In the genomic region with DNA sequence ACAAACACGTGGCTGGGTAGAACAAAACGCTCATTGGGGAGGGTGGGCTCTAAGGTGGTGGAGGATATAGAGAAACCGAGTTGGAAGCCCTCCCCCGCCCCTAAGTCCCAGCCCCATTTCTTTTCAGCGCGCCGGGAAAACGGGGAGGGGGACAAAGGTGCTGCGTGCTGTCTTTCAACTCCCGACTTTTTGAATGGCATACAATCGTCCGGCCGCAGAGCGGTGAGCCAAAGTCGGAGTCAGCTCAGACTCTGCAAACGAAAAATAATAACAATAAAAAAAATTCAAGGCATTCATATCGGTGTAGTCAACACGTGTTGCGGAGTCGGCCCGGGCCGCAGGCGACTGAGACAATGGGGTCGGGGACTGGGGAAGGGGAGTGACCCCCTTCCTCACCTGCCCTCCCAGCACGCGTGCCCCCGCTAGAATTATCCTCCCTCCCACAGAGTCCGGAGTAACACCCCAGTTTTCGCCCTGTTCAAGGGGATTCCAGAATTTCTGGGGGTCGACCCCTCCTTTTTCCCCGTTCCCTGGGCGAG, we compare ENCODE assay signal across 10 cellular contexts. TPM values are rescaled to one million over a fixed set of nuclear protein-coding genes. Genes with fewer than 3 reads are reported as not detected.
DNase-seq lines count a peak whose midpoint lies in the region; ATAC-seq, FAIRE-seq and TF ChIP-seq lines count a peak whose summit lies in the region.
"Had no signal": no experiment of that assay in that cellular context is flagged by ENCODE, and none has a peak within 500 bp of the region (broad histone marks: within the 10 kb centered on the region; RNA-seq: fewer than 3 reads in every experiment).

No MANE protein-coding gene starts in this region.

- peak overlapping the region; percentile 97 for H3K4me3 ChIP-seq in mesodermal cell (ENCODE audit: extremely low read depth, insufficient read depth, low read length, poor library complexity, severe bottlenecking)
- no peak overlapping the region for H3K4me3 ChIP-seq in kidney (ENCODE audit: low read length in 2 of 2)

- no peak for ATAC-seq in CD4-positive, alpha-beta T cell (ENCODE audit: poor library complexity)
- no peak for ATAC-seq in GM19467 (IDR thresholded peaks at IDR 0.05; ENCODE audit: unreplicated experiment)
- ATAC-seq in foreskin keratinocyte = no peak

- 0% methylated on average over 12 to 19 of the region's 32 CpGs for WGBS in mesodermal cell (ENCODE audit: insufficient coverage in 2 of 2), 2 experiments

- no peak for FAIRE-seq in kidney (lab: Jason Lieb, UNC)

- H3K27ac Mint-ChIP-seq in CD4-positive, alpha-beta T cell = no peak overlapping the region
- H3K27ac Mint-ChIP-seq in activated naive CD8-positive, alpha-beta T cell treated with anti-CD3 and anti-CD28 coated beads for 36 hours = no peak overlapping the region
- H3K27ac Mint-ChIP-seq: dendritic cell treated with granulocyte-macrophage colony-stimulating factor and Interleukin-4, amounts not matched to agents 40 ng/mL and 50 ng/mL, for 4 days had no signal

- H3K36me3 Mint-ChIP-seq in CD4-positive, alpha-beta T cell (ENCODE audit: low read depth) = no peaks in the 10 kb centered on the region
- no peaks in the 10 kb centered on the region for H3K36me3 Mint-ChIP-seq in activated naive CD8-positive, alpha-beta T cell treated with anti-CD3 and anti-CD28 coated beads for 36 hours

- DNase-seq in CD4-positive, alpha-beta T cell = no peak
- peak; percentile 31 for DNase-seq in HK-2 (ENCODE audit: unreplicated experiment)
- DNase-seq in activated naive CD8-positive, alpha-beta T cell treated with anti-CD3 and anti-CD28 coated beads for 36 hours = no peak
- DNase-seq in kidney = no peak
- DNase-seq in UCSD-AML1 (lab: John Stamatoyannopoulos, UW; ENCODE audit: unreplicated experiment) = no peak
- DNase-seq in foreskin keratinocyte = no peak

- no peaks in the 10 kb centered on the region for H3K9me3 Mint-ChIP-seq in CD4-positive, alpha-beta T cell
- H3K9me3 Mint-ChIP-seq in activated naive CD8-positive, alpha-beta T cell treated with anti-CD3 and anti-CD28 coated beads for 36 hours = peaks cover 3% of the 10 kb centered on the region
- H3K9me3 Mint-ChIP-seq: dendritic cell treated with granulocyte-macrophage colony-stimulating factor and Interleukin-4, amounts not matched to agents 40 ng/mL and 50 ng/mL, for 4 days had no signal

- H3K9me3 ChIP-seq in CD4-positive, alpha-beta T cell (ENCODE audit: control insufficient read depth, low read length) = no peaks in the 10 kb centered on the region
- H3K9me3 ChIP-seq in mesodermal cell (ENCODE audit: control insufficient read depth, low read length) = no peaks in the 10 kb centered on the region
- no peaks in the 10 kb centered on the region for H3K9me3 ChIP-seq in kidney (ENCODE audit: control insufficient read depth in 1 of 2, low read length in 2 of 2)
- H3K9me3 ChIP-seq: neutrophil had no signal

- no peak overlapping the region for H3K9ac ChIP-seq in kidney (ENCODE audit: low read length in 2 of 2)

- no peak overlapping the region for H3K27ac ChIP-seq in CD4-positive, alpha-beta T cell (ENCODE audit: low read depth, low read length)
- H3K27ac ChIP-seq in mesodermal cell (ENCODE audit: low read depth, low read length, severe bottlenecking) (peak overlapping the region; percentile 98), kidney (ENCODE audit: low read depth in 2 of 2, low read length in 2 of 2) (no peak overlapping the region), foreskin keratinocyte (no peak overlapping the region)
- H3K27ac ChIP-seq: neutrophil had no signal

- H3K4me3 Mint-ChIP-seq in CD4-positive, alpha-beta T cell = peak overlapping the region; percentile 60
- H3K4me3 Mint-ChIP-seq in activated naive CD8-positive, alpha-beta T cell treated with anti-CD3 and anti-CD28 coated beads for 36 hours = peak overlapping the region; percentile 2

- peaks cover 26% of the 10 kb centered on the region for H3K4me1 ChIP-seq in mesodermal cell (ENCODE audit: control insufficient read depth, insufficient read depth, low read length, poor library complexity, severe bottlenecking)
- peaks cover 0 to 5% of the 10 kb centered on the region in 2 donors for H3K4me1 ChIP-seq in kidney (ENCODE audit: control insufficient read depth in 1 of 2, insufficient read depth in 1 of 2, low read depth in 1 of 2, low read length in 2 of 2)
- no peaks in the 10 kb centered on the region for H3K4me1 ChIP-seq in foreskin keratinocyte

- intact Hi-C loops in CD4-positive, alpha-beta T cell (cut with DNase I, micrococcal nuclease) = loop anchor here (5.0 to 10.0 kb wide), 2 partner anchors 51 to 273 kb away; partner anchors contain the start of genes PRAC1 (in 1 of the 2), PRAC2 (in 1 of the 2) and SNF8 (in 1 of the 2)
- intact Hi-C loops in kidney (cut with DNase I) = no loop called here

- H3K27me3 Mint-ChIP-seq in CD4-positive, alpha-beta T cell = peaks cover 88% of the 10 kb centered on the region
- peaks cover 95% of the 10 kb centered on the region for H3K27me3 Mint-ChIP-seq in activated naive CD8-positive, alpha-beta T cell treated with anti-CD3 and anti-CD28 coated beads for 36 hours

- H3K36me3 ChIP-seq in mesodermal cell (ENCODE audit: control insufficient read depth, insufficient read depth, low read length) = peaks cover 20% of the 10 kb centered on the region
- no peaks in the 10 kb centered on the region for H3K36me3 ChIP-seq in kidney (ENCODE audit: control insufficient read depth in 1 of 2, insufficient read depth in 2 of 2, low read length in 2 of 2)
- H3K36me3 ChIP-seq: neutrophil had no signal

- H3K4me1 Mint-ChIP-seq in CD4-positive, alpha-beta T cell (ENCODE audit: low read depth) = peaks cover 35% of the 10 kb centered on the region
- H3K4me1 Mint-ChIP-seq in activated naive CD8-positive, alpha-beta T cell treated with anti-CD3 and anti-CD28 coated beads for 36 hours = peaks cover 15% of the 10 kb centered on the region

- peaks cover 89% of the 10 kb centered on the region for H3K27me3 ChIP-seq in CD4-positive, alpha-beta T cell (ENCODE audit: control insufficient read depth, insufficient read depth, low read length)
- peaks cover 100% of the 10 kb centered on the region for H3K27me3 ChIP-seq in foreskin keratinocyte

- POLR2A ChIA-PET in CD4-positive, alpha-beta T cell (lab: Charles Lee) = interaction anchor here (1.5 kb wide), 1 partner anchor 50 kb away, joined by 4 read pairs; the partner anchor contains the start of gene SNF8

- no peak for TF ChIP-seq CTCF in CD4-positive, alpha-beta T cell (IDR thresholded peaks at IDR 0.05)
- TF ChIP-seq CTCF in kidney (IDR thresholded peaks at IDR 0.05; ENCODE audit: borderline replicate concordance, extremely low read depth, insufficient read depth) (no peak), foreskin keratinocyte (conservative IDR thresholded peaks at IDR 0.05) (no peak)

- CTCF ChIA-PET in CD4-positive, alpha-beta T cell (lab: Charles Lee) = no interaction called here

RNA-seq across cellular contexts. Expression of gene IGF2BP1, which starts 1.8 kb away (rescaled TPM):
- total RNA-seq in CD4-positive, alpha-beta T cell = not detected
- total RNA-seq in activated naive CD8-positive, alpha-beta T cell treated with anti-CD3 and anti-CD28 coated beads for 36 hours = 1 to 10 TPM; 1.1 to 1.3 TPM
- 132 TPM for polyA plus RNA-seq in mesodermal cell (2013, experiment 1 of 2)
- 126 TPM for polyA plus RNA-seq in mesodermal cell (2013, experiment 2 of 2)
- total RNA-seq in kidney (1.3 TPM), foreskin keratinocyte (0.03 TPM in 1 of 2 replicates, not detected in the other)
- polyA plus RNA-seq in kidney (ENCODE audit: insufficient read depth, low read depth, low replicate concordance) (1.5 TPM), foreskin keratinocyte (not detected in 2 replicates)

RNA-seq across cellular contexts. Expression of gene GIP, which starts 27.0 kb away (rescaled TPM):
- total RNA-seq in CD4-positive, alpha-beta T cell = not detected
- total RNA-seq in activated naive CD8-positive, alpha-beta T cell treated with anti-CD3 and anti-CD28 coated beads for 36 hours = not detected
- 0.77 TPM for polyA plus RNA-seq in mesodermal cell (2013, experiment 1 of 2)
- polyA plus RNA-seq in mesodermal cell (2013, experiment 2 of 2) = 1.3 TPM
- total RNA-seq in kidney = not detected
- polyA plus RNA-seq in kidney (ENCODE audit: insufficient read depth, low read depth, low replicate concordance) = not detected
- not detected in 2 replicates for total RNA-seq in foreskin keratinocyte
- polyA plus RNA-seq in foreskin keratinocyte = not detected in 2 replicates

RNA-seq across cellular contexts. Expression of gene SNF8, which starts 50.8 kb away (rescaled TPM):
- total RNA-seq in CD4-positive, alpha-beta T cell = 10 to 100 TPM; 53.8 to 57.4 TPM
- total RNA-seq in activated naive CD8-positive, alpha-beta T cell treated with anti-CD3 and anti-CD28 coated beads for 36 hours = 100 to 1,000 TPM; 127 to 134 TPM
- 163 TPM for polyA plus RNA-seq in mesodermal cell (2013, experiment 1 of 2)
- 133 TPM for polyA plus RNA-seq in mesodermal cell (2013, experiment 2 of 2)
- total RNA-seq in kidney (110 TPM), foreskin keratinocyte (96.2 and 106 TPM in 2 replicates)
- polyA plus RNA-seq in kidney (ENCODE audit: insufficient read depth, low read depth, low replicate concordance) (203 TPM), foreskin keratinocyte (214 and 219 TPM in 2 replicates)
